7 cellular contexts compared by ENCODE assay signal in the genomic region with DNA sequence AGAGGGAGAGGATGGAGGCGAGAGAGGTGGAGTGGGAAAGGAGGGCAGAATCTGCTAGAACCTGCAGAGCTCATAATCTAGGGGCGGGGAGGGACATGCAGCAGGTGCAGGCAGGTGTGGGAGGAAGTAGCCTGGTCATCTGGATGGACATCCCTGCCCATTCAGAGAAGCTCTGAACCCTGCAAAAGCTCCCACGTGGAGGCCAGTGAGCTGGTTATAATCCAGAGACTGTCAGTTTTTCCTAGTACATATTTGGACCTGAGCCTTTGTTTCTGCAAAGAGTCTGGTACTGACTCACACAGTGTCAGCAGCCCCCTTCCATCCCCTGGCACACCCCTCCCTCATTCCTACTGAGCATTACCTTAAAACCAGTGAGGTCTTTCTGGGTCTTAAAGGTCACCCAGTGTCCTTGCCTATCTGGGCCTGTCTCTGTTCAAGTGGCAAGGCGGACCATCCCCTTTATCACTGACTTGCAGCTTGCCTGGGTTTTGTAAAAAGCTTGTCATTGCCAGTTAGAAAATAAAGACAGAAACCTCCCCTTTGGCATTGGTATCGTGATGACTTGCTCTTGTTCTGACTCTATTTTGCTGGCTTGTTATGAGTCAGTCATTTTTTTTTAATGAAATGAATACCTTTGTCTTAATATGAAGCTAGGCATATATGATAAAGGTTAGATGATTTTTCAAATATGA. TPM values are rescaled to one million over a fixed set of nuclear protein-coding genes. Genes with fewer than 3 reads are reported as not detected.
DNase-seq lines count a peak whose midpoint lies in the region; ATAC-seq and TF ChIP-seq lines count a peak whose summit lies in the region.

No MANE protein-coding gene starts in this region.

- DNase-seq in RWPE2 (ENCODE audit: low spot score) (no peak), choroid plexus epithelial cell (ENCODE audit: low read depth) (peak; percentile 60), sciatic nerve (ENCODE audit: low spot score) (no peak), NCI-H526 (lab: John Stamatoyannopoulos, UW) (no peak), COR-L47 (lab: John Stamatoyannopoulos, UW) (no peak)

- H3K27ac ChIP-seq in RWPE2 (ENCODE audit: poor library complexity, severe bottlenecking), result no peak overlapping the region

- no peaks in the 10 kb centered on the region for H3K36me3 ChIP-seq in RWPE2 (ENCODE audit: low read depth)

- TF ChIP-seq CTCF in RWPE2 (IDR thresholded peaks at IDR 0.05; ENCODE audit: poor library complexity, severe bottlenecking) (no peak), choroid plexus epithelial cell (conservative IDR thresholded peaks at IDR 0.05; ENCODE audit: low read depth, low read length) (no peak)

- ATAC-seq in GM18870 (IDR thresholded peaks at IDR 0.05; ENCODE audit: unreplicated experiment), result peak; percentile 79
- ATAC-seq in HG02852 (IDR thresholded peaks at IDR 0.05; ENCODE audit: unreplicated experiment), result peak; percentile 43
- peak; percentile 70 for ATAC-seq in RWPE2 (ENCODE audit: low read depth)
- peak; percentile 56 for ATAC-seq in sciatic nerve

- intact Hi-C loops in sciatic nerve (cut with DNase I), result no loop called here

- no peaks in the 10 kb centered on the region for H3K27me3 ChIP-seq in RWPE2 (ENCODE audit: insufficient read depth, poor library complexity, severe bottlenecking)

- H3K4me3 ChIP-seq in RWPE2 (ENCODE audit: severe bottlenecking) (no peak overlapping the region), choroid plexus epithelial cell (ENCODE audit: low read depth, low read length) (no peak overlapping the region)

- peaks cover 9% of the 10 kb centered on the region for H3K4me1 ChIP-seq in RWPE2 (ENCODE audit: insufficient read depth, poor library complexity, severe bottlenecking)

- H3K9me3 ChIP-seq in RWPE2 (ENCODE audit: severe bottlenecking), result no peaks in the 10 kb centered on the region

RNA-seq across cellular contexts. Expression of gene PTPRJ, which starts 26.1 kb away (rescaled TPM):
- total RNA-seq in sciatic nerve, result 35.1 TPM
